25 cellular contexts compared by ENCODE assay signal in the genomic region with DNA sequence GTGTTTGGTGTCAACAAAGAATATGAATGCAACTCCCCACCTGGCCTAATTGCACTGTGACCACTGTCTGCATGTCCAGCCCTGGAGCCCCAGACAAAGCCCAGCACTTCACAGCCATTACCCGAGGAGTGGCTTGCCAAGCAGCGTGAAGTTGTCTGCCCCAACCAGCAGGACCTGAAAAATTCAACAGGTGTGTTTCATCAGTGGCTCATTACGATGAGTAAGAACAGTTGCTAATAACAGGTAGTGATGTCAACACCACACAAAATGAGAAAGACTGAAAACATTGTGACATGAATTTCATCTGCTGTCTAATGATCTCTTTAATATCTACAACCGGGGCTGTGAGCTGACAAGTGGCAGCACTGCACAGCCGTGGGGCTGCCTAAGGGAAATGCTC.
"Had no signal": no experiment of that assay in that cellular context is flagged by ENCODE, and none has a peak within 500 bp of the region (broad histone marks: within the 10 kb centered on the region; RNA-seq: fewer than 3 reads in every experiment).

No MANE protein-coding gene starts in this region.

- H3K27ac ChIP-seq: ascending aorta, brain microvascular endothelial cell, spleen, testis, transverse colon had no signal

- H3K27me3 ChIP-seq: ascending aorta, brain microvascular endothelial cell, esophagus squamous epithelium, spleen, testis, transverse colon had no signal

- H3K4me1 Mint-ChIP-seq: activated CD8-positive, alpha-beta memory T cell treated with anti-CD3 and anti-CD28 coated beads, Interleukin-2, amount 10 ng/mL, durations not matched to agents 7 days and 5 days had no signal

- H3K4me3 ChIP-seq: ascending aorta, esophagus squamous epithelium, left ventricle myocardium inferior, lung, spleen, testis, transverse colon had no signal

- H3K4me1 ChIP-seq: spleen had no signal

- DNase-seq: activated CD4-positive, alpha-beta T cell treated with anti-CD3 and anti-CD28 coated beads, Interleukin-2, amount 50 U/mL, for 1 hour; activated CD4-positive, CD25-positive, alpha-beta regulatory T cell treated with anti-CD3 and anti-CD28 coated beads, Interleukin-2, amount 50 U/mL, for 72 hours; activated CD8-positive, alpha-beta memory T cell treated with anti-CD3 and anti-CD28 coated beads, Interleukin-2, amount 10 ng/mL, durations not matched to agents 7 days and 5 days; activated CD8-positive, alpha-beta T cell treated with anti-CD3 and anti-CD28 coated beads, Interleukin-2, amount 10 ng/mL, durations not matched to agents 7 days and 5 days; activated effector memory CD4-positive, alpha-beta T cell treated with Interleukin-2 at 50 U/mL for 16 hours; activated naive CD4-positive, alpha-beta T cell treated with Interleukin-2 at 50 U/mL for 16 hours; brain microvascular endothelial cell; central memory CD4-positive, alpha-beta T cell; esophagus squamous epithelium; glutamatergic neuron; left ventricle myocardium inferior; right cardiac atrium; stimulated activated naive CD4-positive, alpha-beta T cell treated with Interleukin-2 at 50 U/mL for 16 hours; T-helper 2 cell; testis; transverse colon had no signal

- FAIRE-seq: endothelial cell of umbilical vein, frontal cortex, islet of Langerhans, urothelium cell line had no signal

- H3K4me3 Mint-ChIP-seq: activated CD8-positive, alpha-beta memory T cell treated with anti-CD3 and anti-CD28 coated beads, Interleukin-2, amount 10 ng/mL, durations not matched to agents 7 days and 5 days; activated CD8-positive, alpha-beta T cell treated with anti-CD3 and anti-CD28 coated beads, Interleukin-2, amount 10 ng/mL, durations not matched to agents 7 days and 5 days; activated naive CD8-positive, alpha-beta T cell; nephron had no signal

- H3K9me3 Mint-ChIP-seq: nephron had no signal

- ATAC-seq: activated CD8-positive, alpha-beta memory T cell treated with anti-CD3 and anti-CD28 coated beads, Interleukin-2, amount 10 ng/mL, durations not matched to agents 7 days and 5 days; activated CD8-positive, alpha-beta T cell treated with anti-CD3 and anti-CD28 coated beads, Interleukin-2, amount 10 ng/mL, durations not matched to agents 7 days and 5 days; right cardiac atrium had no signal

- H3K27ac Mint-ChIP-seq: activated CD8-positive, alpha-beta memory T cell treated with anti-CD3 and anti-CD28 coated beads, Interleukin-2, amount 10 ng/mL, durations not matched to agents 7 days and 5 days; activated CD8-positive, alpha-beta T cell treated with anti-CD3 and anti-CD28 coated beads, Interleukin-2, amount 10 ng/mL, durations not matched to agents 7 days and 5 days; activated naive CD8-positive, alpha-beta T cell had no signal

- H3K27me3 Mint-ChIP-seq: activated CD8-positive, alpha-beta memory T cell treated with anti-CD3 and anti-CD28 coated beads, Interleukin-2, amount 10 ng/mL, durations not matched to agents 7 days and 5 days; activated naive CD8-positive, alpha-beta T cell had no signal

- H3K9me3 ChIP-seq: ascending aorta, esophagus squamous epithelium, left ventricle myocardium inferior, spleen, testis, transverse colon had no signal
